In the genomic region with DNA sequence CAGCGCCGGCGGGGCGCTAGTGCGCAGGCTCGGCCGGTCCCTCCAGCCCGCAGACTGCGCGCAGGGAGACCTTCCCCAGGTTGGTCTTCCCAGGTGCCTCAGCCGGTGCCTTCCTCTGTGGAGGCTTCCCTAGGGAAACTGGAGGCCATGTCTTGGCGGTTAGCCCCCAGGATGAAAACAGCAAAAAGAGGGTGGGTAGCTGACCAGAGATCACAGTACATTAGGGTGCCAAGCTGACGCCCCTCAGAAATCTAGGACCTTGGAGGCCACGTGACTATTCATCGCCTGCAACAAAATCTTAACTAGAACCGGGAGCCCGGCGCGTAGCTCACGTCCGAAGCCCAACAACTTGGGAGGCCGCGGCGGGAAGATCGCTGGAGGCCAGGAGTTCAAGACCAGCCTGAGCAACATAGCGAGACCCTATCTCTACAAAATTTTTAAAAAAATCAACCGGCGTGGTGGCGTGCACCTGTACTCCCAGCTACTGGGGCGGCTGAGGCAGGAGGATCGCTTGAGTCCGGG, we compare ENCODE assay signal across 9 cellular contexts. TPM values are rescaled to one million over a fixed set of nuclear protein-coding genes. Genes with fewer than 3 reads are reported as not detected.
A peak's percentile ranks its signal among the peaks of the same experiment; 100 is the strongest.
DNase-seq lines count a peak whose midpoint lies in the region; ATAC-seq and TF ChIP-seq lines count a peak whose summit lies in the region.
"Had no signal": no experiment of that assay in that cellular context is flagged by ENCODE, and none has a peak within 500 bp of the region (broad histone marks: within the 10 kb centered on the region; RNA-seq: fewer than 3 reads in every experiment).

No MANE protein-coding gene starts in this region.

- no peaks in the 10 kb centered on the region for H3K9me2 ChIP-seq in DOHH2 (replicated peaks; ENCODE audit: control insufficient read depth, low read length)

- peak overlapping the region; percentile 98 for H3K4me2 ChIP-seq in DOHH2 (ENCODE audit: low read length)

- TF ChIP-seq CTCF in DOHH2 (IDR thresholded peaks at IDR 0.05; ENCODE audit: low read depth, low read length, poor library complexity, severe bottlenecking) (no peak), osteocyte (IDR thresholded peaks at IDR 0.05) (no peak)

- peak overlapping the region; percentile 97 for H3K27ac Mint-ChIP-seq in osteocyte (ENCODE audit: unreplicated experiment)

- peaks cover 84% of the 10 kb centered on the region for H3K79me2 ChIP-seq in DOHH2 (ENCODE audit: control insufficient read depth, low read length)

- peaks cover 13% of the 10 kb centered on the region for H3K36me3 Mint-ChIP-seq in osteocyte (ENCODE audit: unreplicated experiment)

- peaks cover 24% of the 10 kb centered on the region for H3K4me1 ChIP-seq in DOHH2 (ENCODE audit: control insufficient read depth, low read length)
- H3K4me1 ChIP-seq in NT2/D1 (ENCODE audit: insufficient read depth, insufficient read length): peaks cover 3% of the 10 kb centered on the region
- H3K4me1 ChIP-seq in endocrine pancreas (ENCODE audit: control insufficient read depth, insufficient read depth, low read length): no peaks in the 10 kb centered on the region

- 0 out of 2 replicates have a peak overlapping the region, but pooled peaks have one; percentile 61 for H3K27ac ChIP-seq in DOHH2 (ENCODE audit: low read depth, low read length)

- peak overlapping the region; percentile 98 for H3K4me3 Mint-ChIP-seq in osteocyte (ENCODE audit: unreplicated experiment)

- H3K4me1 Mint-ChIP-seq in osteocyte (ENCODE audit: unreplicated experiment): peaks cover 21% of the 10 kb centered on the region

- peaks cover 56% of the 10 kb centered on the region for H3K36me3 ChIP-seq in DOHH2 (ENCODE audit: control insufficient read depth, low read length)
- H3K36me3 ChIP-seq in NT2/D1 (ENCODE audit: insufficient read depth, insufficient read length, low read length): peaks cover 47% of the 10 kb centered on the region
- no peaks in the 10 kb centered on the region for H3K36me3 ChIP-seq in endocrine pancreas (ENCODE audit: control insufficient read depth, insufficient read depth, low read length)

- DNase-seq in NT2/D1 (ENCODE audit: low read depth, low spot score): no peak
- no peak for DNase-seq in osteocyte (ENCODE audit: extremely low spot score, unreplicated experiment)
- no peak for DNase-seq in activated gamma-delta T cell (lab: John Stamatoyannopoulos, UW)
- DNase-seq in NCI-H748 (lab: John Stamatoyannopoulos, UW; ENCODE audit: unreplicated experiment): no peak

- H3K9me3 ChIP-seq in DOHH2 (ENCODE audit: control insufficient read depth, insufficient read depth, low read length) (no peaks in the 10 kb centered on the region), NT2/D1 (ENCODE audit: insufficient read depth, low read length) (no peaks in the 10 kb centered on the region), endocrine pancreas (ENCODE audit: control insufficient read depth, low read length) (no peaks in the 10 kb centered on the region)

- H3K9ac ChIP-seq in NT2/D1 (ENCODE audit: insufficient read length, low read depth) (peak overlapping the region; percentile 97), endocrine pancreas (ENCODE audit: control insufficient read depth, insufficient read depth, low read length) (peak overlapping the region; percentile 74)

- peaks cover 7% of the 10 kb centered on the region; the same call in 1 of the 2 replicates for H4K20me1 ChIP-seq in DOHH2 (ENCODE audit: control insufficient read depth, insufficient read depth, low read depth, low read length)

- H3K4me3 ChIP-seq in DOHH2 (ENCODE audit: low read length): peak overlapping the region; percentile 90
- H3K4me3 ChIP-seq in NT2/D1 (ENCODE audit: insufficient read length, low read depth): peak overlapping the region; percentile 98
- no peak overlapping the region for H3K4me3 ChIP-seq in endocrine pancreas (ENCODE audit: control insufficient read depth, insufficient read depth, low read length)

- ATAC-seq in GM21515 (IDR thresholded peaks at IDR 0.05; ENCODE audit: unreplicated experiment) (no peak), HG03565 (IDR thresholded peaks at IDR 0.05; ENCODE audit: unreplicated experiment) (no peak)

- H3F3A ChIP-seq in DOHH2 (ENCODE audit: control insufficient read depth, insufficient read depth): peaks cover 11% of the 10 kb centered on the region

- no peaks in the 10 kb centered on the region for H3K27me3 ChIP-seq in DOHH2 (ENCODE audit: control insufficient read depth, low read length)
- H3K27me3 ChIP-seq in NT2/D1 (ENCODE audit: insufficient read depth, insufficient read length): no peaks in the 10 kb centered on the region
- no peaks in the 10 kb centered on the region for H3K27me3 ChIP-seq in endocrine pancreas (ENCODE audit: control insufficient read depth, insufficient read depth, low read length)

- H3K27me3 Mint-ChIP-seq in osteocyte (ENCODE audit: unreplicated experiment): no peaks in the 10 kb centered on the region

- no peaks in the 10 kb centered on the region for H3K9me3 Mint-ChIP-seq in osteocyte (ENCODE audit: unreplicated experiment)

RNA-seq across cellular contexts. Expression of gene FIS1, which starts 0.3 kb away (rescaled TPM):
- 142 and 151 TPM in 2 replicates for total RNA-seq in osteocyte

RNA-seq across cellular contexts. Expression of gene CLDN15, which starts 7.6 kb away (rescaled TPM):
- 10.9 and 11.4 TPM in 2 replicates for total RNA-seq in osteocyte

RNA-seq across cellular contexts. Expression of gene ZNHIT1, which starts 27.2 kb away (rescaled TPM):
- 64.0 and 66.9 TPM in 2 replicates for total RNA-seq in osteocyte

RNA-seq across cellular contexts. Expression of gene PLOD3, which starts 27.8 kb away (rescaled TPM):
- total RNA-seq in osteocyte: 110 and 130 TPM in 2 replicates

RNA-seq across cellular contexts. Expression of gene MOGAT3, which starts 44.4 kb away (rescaled TPM):
- not detected in 2 replicates for total RNA-seq in osteocyte
- total RNA-seq: M059J had no signal
